23 cellular contexts compared by ENCODE assay signal in genomic region chr5:69202497-69202896, GRCh38. TPM values are rescaled to one million over a fixed set of nuclear protein-coding genes. Genes with fewer than 3 reads are reported as not detected.
DNase-seq lines count a peak whose midpoint lies in the region; ATAC-seq, FAIRE-seq and TF ChIP-seq lines count a peak whose summit lies in the region.
"Had no signal": no experiment of that assay in that cellular context is flagged by ENCODE, and none has a peak within 500 bp of the region (broad histone marks: within the 10 kb centered on the region; RNA-seq: fewer than 3 reads in every experiment).

No MANE protein-coding gene starts in this region.

- no peak overlapping the region for H2AFZ ChIP-seq in IMR-90 (replicated peaks; ENCODE audit: low read length, poor library complexity)
- H2AFZ ChIP-seq: GM23338 had no signal

- TF ChIP-seq RAD21 in IMR-90 (IDR thresholded peaks at IDR 0.05; ENCODE audit: low read length), result no peak

- H3K36me3 ChIP-seq in IMR-90 (ENCODE audit: control insufficient read depth, insufficient read depth, low read length) (no peaks in the 10 kb centered on the region), adipocyte (ENCODE audit: control insufficient read depth, insufficient read depth, low read length, severe bottlenecking) (no peaks in the 10 kb centered on the region), upper lobe of right lung (no peaks in the 10 kb centered on the region)

- H3K4me1 ChIP-seq in IMR-90 (ENCODE audit: control insufficient read depth, insufficient read depth, low read length) (no peaks in the 10 kb centered on the region; the same call in 1 of the 2 replicates), adipocyte (ENCODE audit: control insufficient read depth, insufficient read depth, low read length) (no peaks in the 10 kb centered on the region), upper lobe of right lung (no peaks in the 10 kb centered on the region)
- H3K4me1 ChIP-seq: BE2C had no signal

- no peak for TF ChIP-seq POLR2A in IMR-90 (IDR thresholded peaks at IDR 0.05; ENCODE audit: low read depth, low read length)

- BruUV-seq in IMR-90 (replicated peaks; lab: Mats Ljungman, UMichigan), result no TSS peak

- no peak overlapping the region for H3K14ac ChIP-seq in IMR-90 (replicated peaks; ENCODE audit: low read depth, low read length)

- H2AK5ac ChIP-seq in IMR-90 (ENCODE audit: low read depth, low read length), result no peak overlapping the region

- no peak overlapping the region for H2BK15ac ChIP-seq in IMR-90 (ENCODE audit: low read depth, low read length)

- no peak overlapping the region for H2AK9ac ChIP-seq in IMR-90 (replicated peaks; ENCODE audit: low read depth, low read length, poor library complexity)

- H3K9ac ChIP-seq in IMR-90 (ENCODE audit: low read depth, low read length) (no peak overlapping the region), adipocyte (ENCODE audit: low read length) (no peak overlapping the region)

- no peak overlapping the region for H3K4me2 ChIP-seq in IMR-90 (ENCODE audit: low read depth, low read length)
- H3K4me2 ChIP-seq: GM23338 had no signal

- no peak overlapping the region for H3K18ac ChIP-seq in IMR-90 (ENCODE audit: low read depth, low read length)

- H3K27ac ChIP-seq in IMR-90 (ENCODE audit: insufficient read depth, low read length) (no peak overlapping the region), upper lobe of right lung (no peak overlapping the region)

- H4K20me1 ChIP-seq in IMR-90 (ENCODE audit: insufficient read depth, low read length), result no peaks in the 10 kb centered on the region

- CTCF ChIA-PET in IMR-90 (lab: Yijun Ruan, JAX), result no interaction called here

- no peak for TF ChIP-seq CTCF in IMR-90 (conservative IDR thresholded peaks at IDR 0.05; ENCODE audit: low read depth, low read length)
- no peak for TF ChIP-seq CTCF in upper lobe of right lung (IDR thresholded peaks at IDR 0.05)

- H3K79me1 ChIP-seq in IMR-90 (ENCODE audit: low read depth in 1 of 2, low read length in 2 of 2), result no peaks in the 10 kb centered on the region; a peak in 1 of 4 replicates

- H3K4me3 ChIP-seq in IMR-90 (ENCODE audit: insufficient read depth, low read depth, low read length) (no peak overlapping the region), adipocyte (ENCODE audit: low read length) (no peak overlapping the region), upper lobe of right lung (no peak overlapping the region)
- H3K4me3 ChIP-seq: GM23338 had no signal

- POLR2A ChIA-PET in IMR-90 (lab: Charles Lee; ENCODE audit: unreplicated experiment), result no interaction called here

- dilution Hi-C loops in IMR-90 (cut with HindIII; ENCODE audit: low sequenced_read_pairs, unreplicated experiment), result no loop called here

- H4K8ac ChIP-seq in IMR-90 (ENCODE audit: low read depth in 2 of 2, low read length in 2 of 2), result peak overlapping the region in 1 of 2 experiments; percentile 9; a peak in 1 of 4 replicates

- in situ Hi-C loops in IMR-90 (cut with MboI; ENCODE audit: low sequenced_read_pairs), result no loop called here

- peak overlapping the region; percentile 65 for H2BK5ac ChIP-seq in IMR-90 (ENCODE audit: low read depth, low read length, poor library complexity, severe bottlenecking)

- H3K9me1 ChIP-seq in IMR-90 (ENCODE audit: insufficient read depth, low read length), result no peaks in the 10 kb centered on the region

- peak; percentile 43 for DNase-seq in IMR-90
- peak; percentile 38 for DNase-seq in adipocyte (ENCODE audit: low read depth)
- no peak for DNase-seq in upper lobe of right lung
- no peak for DNase-seq in mesenteric fat pad (ENCODE audit: low spot score)
- DNase-seq: ACHN; BE2C; C1 segment of cervical spinal cord; CD4-positive, CD25-positive, alpha-beta regulatory T cell; CD8-positive, alpha-beta memory T cell; COR-L47; DMS 273 treated with DMSO at 0.1 percent for 48 hours; DMS53; DND-41; HFFc6 had no signal

- H2BK120ac ChIP-seq in IMR-90 (ENCODE audit: low read depth, low read length), result no peak overlapping the region

- H3K56ac ChIP-seq in IMR-90 (ENCODE audit: extremely low read depth, insufficient read depth, low read length), result no peak overlapping the region

- intact Hi-C loops in IMR-90 (cut with micrococcal nuclease) (no loop called here), upper lobe of right lung (cut with DNase I) (no loop called here)

- H3K9me3 ChIP-seq in IMR-90 (ENCODE audit: control insufficient read depth, insufficient read depth, low read length) (no peaks in the 10 kb centered on the region), adipocyte (ENCODE audit: control insufficient read depth, low read length) (no peaks in the 10 kb centered on the region), upper lobe of right lung (no peaks in the 10 kb centered on the region)
- H3K9me3 ChIP-seq: BE2C had no signal

- WGBS in IMR-90 (ENCODE audit: extremely low coverage in 2 of 2, insufficient read length in 1 of 2), 2 experiments, result no CpG with 5 or more reads among the region's 1 CpG

- peak; percentile 43 for FAIRE-seq in endometrium (lab: Jason Lieb, UNC)
- FAIRE-seq: G401.6, GM12891, GM19239, H54, HTR-8/SVneo had no signal

- H3K27me3 ChIP-seq in IMR-90 (ENCODE audit: control insufficient read depth, insufficient read depth, low read length) (no peaks in the 10 kb centered on the region), adipocyte (replicated peaks; ENCODE audit: control insufficient read depth, insufficient read depth, low read length) (no peaks in the 10 kb centered on the region), upper lobe of right lung (no peaks in the 10 kb centered on the region)
- H3K27me3 ChIP-seq: BE2C had no signal

- no peak overlapping the region for H2BK20ac ChIP-seq in IMR-90 (ENCODE audit: low read depth, low read length)

- H3K23ac ChIP-seq in IMR-90 (ENCODE audit: low read depth, low read length), result no peak overlapping the region

- H3K4ac ChIP-seq in IMR-90 (ENCODE audit: low read depth, low read length), result no peak overlapping the region

- H4K5ac ChIP-seq in IMR-90 (ENCODE audit: low read depth, low read length), result no peak overlapping the region

- ATAC-seq in IMR-90 (ENCODE audit: low read depth) (peak; percentile 66), upper lobe of right lung (no peak), GM21786 (IDR thresholded peaks at IDR 0.05; ENCODE audit: unreplicated experiment) (no peak)
- ATAC-seq: GM23338, HCT116 had no signal

- no peak overlapping the region for H4K91ac ChIP-seq in IMR-90 (ENCODE audit: insufficient read depth, low read depth, low read length)

TF ChIP-seq in IMR-90, 13 proteins besides CTCF, POLR2A, EP300 and RAD21:
- 0 out of 2 replicates have a peak, but pooled peaks have one; percentile 1 for TF ChIP-seq MAFK (IDR thresholded peaks at IDR 0.05; ENCODE audit: low read depth, low read length)
- TF ChIP-seq RCOR1 (IDR thresholded peaks at IDR 0.05; ENCODE audit: insufficient replicate concordance, low read length), result no peak

RNA-seq across cellular contexts. Expression of gene CENPH, which starts 13.1 kb away (rescaled TPM):
- total RNA-seq in IMR-90 (2012; rRNA removed) (3.8 and 10.8 TPM in 2 replicates), upper lobe of right lung (1.6 TPM), mesenteric fat pad (2.3 TPM)
- polyA plus RNA-seq in IMR-90 (2012; rRNA removed), result 6.6 and 7.8 TPM in 2 replicates
- 1.4 and 7.8 TPM in 2 replicates for polyA plus RNA-seq in IMR-90 (2012; cell fraction: cytosol; rRNA removed)
- polyA plus RNA-seq in IMR-90 (2012; cell fraction: nucleus; rRNA removed; ENCODE audit: low replicate concordance), result 0.47 and 1.1 TPM in 2 replicates

RNA-seq across cellular contexts. Expression of gene CDK7, which starts 32.2 kb away (rescaled TPM):
- total RNA-seq in IMR-90 (2012; rRNA removed) (65.6 and 114 TPM in 2 replicates), upper lobe of right lung (21.9 TPM), mesenteric fat pad (20.1 TPM)
- 46.3 and 59.8 TPM in 2 replicates for polyA plus RNA-seq in IMR-90 (2012; rRNA removed)
- 9.4 and 9.6 TPM in 2 replicates for polyA plus RNA-seq in IMR-90 (2012; cell fraction: cytosol; rRNA removed)
- polyA plus RNA-seq in IMR-90 (2012; cell fraction: nucleus; rRNA removed; ENCODE audit: low replicate concordance), result 5.2 and 38.2 TPM in 2 replicates

RNA-seq across cellular contexts. Expression of gene CCNB1, which starts 35.5 kb away (rescaled TPM):
- 160 and 203 TPM in 2 replicates for total RNA-seq in IMR-90 (2012; rRNA removed)
- polyA plus RNA-seq in IMR-90 (2012; rRNA removed), result 77.0 and 83.3 TPM in 2 replicates
- polyA plus RNA-seq in IMR-90 (2012; cell fraction: cytosol; rRNA removed), result 22.8 and 47.1 TPM in 2 replicates
- 12.3 and 33.0 TPM in 2 replicates for polyA plus RNA-seq in IMR-90 (2012; cell fraction: nucleus; rRNA removed; ENCODE audit: low replicate concordance)
- total RNA-seq in upper lobe of right lung, result 3.6 TPM
- total RNA-seq in mesenteric fat pad, result 4.9 TPM

Comparison
In these comparisons a context has a peak if more than half of its experiments do, and no peak if none do; other contexts are left out.
1. DNase-seq: peak in IMR-90 (single experiment) and adipocyte (single experiment); none in upper lobe of right lung (single experiment) and mesenteric fat pad (single experiment).
2. RNA of gene CCNB1, which starts 35.5 kb away (total RNA-seq): 160 to 203 TPM in IMR-90; 4.9 TPM in mesenteric fat pad (single experiment) and 3.6 TPM in upper lobe of right lung (single experiment); every median in the first group is over 10 times any median in the second.